In genomic region chr17:76273923-76274558, GRCh38 we compare ENCODE assay signal across 11 cellular contexts. TPM values are rescaled to one million over a fixed set of nuclear protein-coding genes. Genes with fewer than 3 reads are reported as not detected.
DNase-seq lines count a peak whose midpoint lies in the region; ATAC-seq, FAIRE-seq and TF ChIP-seq lines count a peak whose summit lies in the region.
"Had no signal": no experiment of that assay in that cellular context is flagged by ENCODE, and none has a peak within 500 bp of the region (broad histone marks: within the 10 kb centered on the region; RNA-seq: fewer than 3 reads in every experiment).

No MANE protein-coding gene starts in this region.

- H3K4me1 ChIP-seq in lower lobe of right lung, result peaks cover 65% of the 10 kb centered on the region

- H3K4me3 ChIP-seq in lower lobe of right lung, result no peak overlapping the region

- peak overlapping the region; percentile 63 for H3K27ac Mint-ChIP-seq in activated CD8-positive, alpha-beta memory T cell treated with anti-CD3 and anti-CD28 coated beads, Interleukin-2, amount 10 ng/mL, durations not matched to agents 7 days and 5 days

- peaks cover 23% of the 10 kb centered on the region for H3K36me3 Mint-ChIP-seq in activated CD8-positive, alpha-beta memory T cell treated with anti-CD3 and anti-CD28 coated beads, Interleukin-2, amount 10 ng/mL, durations not matched to agents 7 days and 5 days
- H3K36me3 Mint-ChIP-seq: activated naive CD4-positive, alpha-beta T cell treated with anti-CD3 and anti-CD28 coated beads, Interleukin-2, amount 50 U/mL, for 24 hours had no signal

- H3K36me3 ChIP-seq in lower lobe of right lung, result peaks cover 20% of the 10 kb centered on the region

- TF ChIP-seq CTCF in lower lobe of right lung (IDR thresholded peaks at IDR 0.05), result no peak
- no peak for TF ChIP-seq CTCF in D721Med (IDR thresholded peaks at IDR 0.05; ENCODE audit: insufficient read depth, missing control alignments)

- no peak for ATAC-seq in activated CD8-positive, alpha-beta memory T cell treated with anti-CD3 and anti-CD28 coated beads, Interleukin-2, amount 10 ng/mL, durations not matched to agents 7 days and 5 days
- ATAC-seq in lower lobe of right lung, result no peak

- CTCF ChIA-PET in activated CD8-positive, alpha-beta memory T cell treated with anti-CD3 and anti-CD28 coated beads, Interleukin-2, amount 10 ng/mL, durations not matched to agents 7 days and 5 days (lab: Charles Lee), result interaction anchor here (0.6 to 3.7 kb wide), 14 partner anchors 8 to 260 kb away, joined by 3 to 25 read pairs (median 5); no protein-coding TSS in a partner anchor

- no peaks in the 10 kb centered on the region for H3K27me3 ChIP-seq in lower lobe of right lung (ENCODE audit: low read depth)

- no peaks in the 10 kb centered on the region for H3K9me3 ChIP-seq in lower lobe of right lung

- peaks cover 43% of the 10 kb centered on the region for H3K4me1 Mint-ChIP-seq in activated CD8-positive, alpha-beta memory T cell treated with anti-CD3 and anti-CD28 coated beads, Interleukin-2, amount 10 ng/mL, durations not matched to agents 7 days and 5 days

- no peak overlapping the region for H3K4me3 Mint-ChIP-seq in activated CD8-positive, alpha-beta memory T cell treated with anti-CD3 and anti-CD28 coated beads, Interleukin-2, amount 10 ng/mL, durations not matched to agents 7 days and 5 days
- H3K4me3 Mint-ChIP-seq: CD14-positive monocyte had no signal

- peak overlapping the region; percentile 69 for H3K27ac ChIP-seq in lower lobe of right lung

- FAIRE-seq in urothelium cell line (lab: Jason Lieb, UNC) (peak; percentile 17), D721Med (lab: Jason Lieb, UNC) (no peak)

- no peaks in the 10 kb centered on the region for H3K9me3 Mint-ChIP-seq in activated CD8-positive, alpha-beta memory T cell treated with anti-CD3 and anti-CD28 coated beads, Interleukin-2, amount 10 ng/mL, durations not matched to agents 7 days and 5 days (ENCODE audit: low read depth)
- H3K9me3 Mint-ChIP-seq: activated naive CD4-positive, alpha-beta T cell treated with anti-CD3 and anti-CD28 coated beads, Interleukin-2, amount 50 U/mL, for 24 hours; CD14-positive monocyte had no signal

- intact Hi-C loops in lower lobe of right lung (cut with DNase I), result no loop called here

- DNase-seq in stimulated activated CD4-positive, alpha-beta T cell treated with anti-CD3 and anti-CD28 coated beads, Interleukin-15, amount 100 ng/mL, for 24 hours, result peak; percentile 12
- no peak for DNase-seq in stimulated activated CD4-positive, alpha-beta T cell treated with anti-CD3 and anti-CD28 coated beads, Interleukin-2, amount 100 ng/mL, for 24 hours
- DNase-seq in activated CD8-positive, alpha-beta memory T cell treated with anti-CD3 and anti-CD28 coated beads, Interleukin-2, amount 10 ng/mL, durations not matched to agents 7 days and 5 days, result peak; percentile 50
- DNase-seq in lower lobe of right lung, result no peak
- no peak for DNase-seq in urothelium cell line (ENCODE audit: low spot score)
- DNase-seq in NCI-H526 treated with DMSO at 0.1 percent for 48 hours (lab: John Stamatoyannopoulos, UW), result no peak
- DNase-seq in D721Med (ENCODE audit: insufficient read length, low spot score), result no peak
- DNase-seq in germinal center (ENCODE audit: low spot score), result no peak
- DNase-seq: KBM-7 had no signal

- no peaks in the 10 kb centered on the region for H3K27me3 Mint-ChIP-seq in activated CD8-positive, alpha-beta memory T cell treated with anti-CD3 and anti-CD28 coated beads, Interleukin-2, amount 10 ng/mL, durations not matched to agents 7 days and 5 days
- H3K27me3 Mint-ChIP-seq: activated naive CD4-positive, alpha-beta T cell treated with anti-CD3 and anti-CD28 coated beads, Interleukin-2, amount 50 U/mL, for 24 hours had no signal

RNA-seq across cellular contexts. Expression of gene UBALD2, which starts 8.9 kb away (rescaled TPM):
- 100 to 1,000 TPM; 260 to 406 TPM for total RNA-seq in activated CD8-positive, alpha-beta memory T cell treated with anti-CD3 and anti-CD28 coated beads, Interleukin-2, amount 10 ng/mL, durations not matched to agents 7 days and 5 days
- 62.7 TPM for total RNA-seq in lower lobe of right lung

RNA-seq across cellular contexts. Expression of gene RNF157, which starts 33.7 kb away (rescaled TPM):
- total RNA-seq in activated CD8-positive, alpha-beta memory T cell treated with anti-CD3 and anti-CD28 coated beads, Interleukin-2, amount 10 ng/mL, durations not matched to agents 7 days and 5 days, result 100 to 1,000 TPM in 1 of 2 experiments, 10 to 100 TPM in 1; 73.0 to 148 TPM
- 2.4 TPM for total RNA-seq in lower lobe of right lung

RNA-seq across cellular contexts. Expression of gene QRICH2, which starts 34.0 kb away (rescaled TPM):
- 1 to 10 TPM; 3.8 to 5.8 TPM for total RNA-seq in activated CD8-positive, alpha-beta memory T cell treated with anti-CD3 and anti-CD28 coated beads, Interleukin-2, amount 10 ng/mL, durations not matched to agents 7 days and 5 days
- 4.5 TPM for total RNA-seq in lower lobe of right lung

Comparison
In these comparisons a context has a peak if more than half of its experiments do, and no peak if none do; other contexts are left out.
1. DNase-seq: peak in stimulated activated CD4-positive, alpha-beta T cell treated with anti-CD3 and anti-CD28 coated beads, Interleukin-15, amount 100 ng/mL, for 24 hours (single experiment) and activated CD8-positive, alpha-beta memory T cell treated with anti-CD3 and anti-CD28 coated beads, Interleukin-2, amount 10 ng/mL, durations not matched to agents 7 days and 5 days (single experiment); none in stimulated activated CD4-positive, alpha-beta T cell treated with anti-CD3 and anti-CD28 coated beads, Interleukin-2, amount 100 ng/mL, for 24 hours (0 of 2), lower lobe of right lung (single experiment), urothelium cell line (single experiment), NCI-H526 treated with DMSO at 0.1 percent for 48 hours (single experiment), D721Med (single experiment) and germinal center (single experiment).
2. RNA of gene RNF157, which starts 33.7 kb away (total RNA-seq): 73.0 to 148 TPM in activated CD8-positive, alpha-beta memory T cell treated with anti-CD3 and anti-CD28 coated beads, Interleukin-2, amount 10 ng/mL, durations not matched to agents 7 days and 5 days; 2.4 TPM in lower lobe of right lung (single experiment); every median in the first group is over 10 times any median in the second.